In the genomic region with DNA sequence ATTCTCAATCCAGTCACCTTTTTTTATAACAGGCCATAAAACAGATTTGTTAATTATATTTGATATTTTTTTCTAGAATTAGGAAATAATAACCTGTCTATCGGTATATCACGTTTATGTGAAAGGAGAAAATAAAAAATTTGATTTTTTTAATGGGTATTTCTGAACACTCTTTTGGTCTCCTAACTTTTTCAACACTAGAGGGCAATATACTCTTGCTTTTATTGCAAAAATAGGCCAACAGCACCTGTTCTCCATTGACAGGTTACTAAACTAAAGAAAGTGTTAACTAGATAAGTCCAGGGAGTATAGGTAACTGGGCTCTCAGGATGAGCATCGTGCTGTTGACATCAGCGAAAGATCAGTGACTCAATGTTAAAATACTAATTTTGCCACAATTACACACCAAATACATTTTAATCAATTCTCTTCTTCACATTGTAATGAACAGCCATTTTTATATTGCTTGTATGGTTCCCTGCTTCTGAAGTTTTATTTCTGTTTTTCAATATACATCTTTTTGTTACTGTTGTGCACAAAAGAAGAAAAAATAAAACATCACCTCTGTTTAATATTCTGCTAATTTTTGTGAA, we compare ENCODE assay signal across 8 cellular contexts. TPM values are rescaled to one million over a fixed set of nuclear protein-coding genes. Genes with fewer than 3 reads are reported as not detected.
DNase-seq lines count a peak whose midpoint lies in the region; ATAC-seq, FAIRE-seq and TF ChIP-seq lines count a peak whose summit lies in the region.

No MANE protein-coding gene starts in this region.

- H3K4me1 Mint-ChIP-seq in activated T-helper 17 cell treated with anti-CD3 and anti-CD28 coated beads, Interleukin-2, amount 50 U/mL, for 72 hours: no peaks in the 10 kb centered on the region
- H3K4me1 Mint-ChIP-seq in T-cell: no peaks in the 10 kb centered on the region

- H3K4me1 ChIP-seq in endothelial cell of umbilical vein (ENCODE audit: control insufficient read depth, extremely low read depth, insufficient read depth, low read length): no peaks in the 10 kb centered on the region
- H3K4me1 ChIP-seq in smooth muscle cell (ENCODE audit: low read depth): no peaks in the 10 kb centered on the region

- H3K27me3 ChIP-seq in endothelial cell of umbilical vein (ENCODE audit: control insufficient read depth in 2 of 2, insufficient read depth in 2 of 2, low read length in 2 of 2): no peaks in the 10 kb centered on the region
- H3K27me3 ChIP-seq in smooth muscle cell (ENCODE audit: low read depth): no peaks in the 10 kb centered on the region

- peak; percentile 66 for FAIRE-seq in GM18507 (lab: Jason Lieb, UNC)
- no peak for FAIRE-seq in endothelial cell of umbilical vein (lab: Jason Lieb, UNC)

- H3F3A ChIP-seq in smooth muscle cell (ENCODE audit: low read depth): no peaks in the 10 kb centered on the region

- POLR2A ChIA-PET in endothelial cell of umbilical vein (lab: Charles Lee): no interaction called here
- POLR2A ChIA-PET in T-cell (lab: Charles Lee): no interaction called here

- H3K27me3 Mint-ChIP-seq in activated T-helper 17 cell treated with anti-CD3 and anti-CD28 coated beads, Interleukin-2, amount 50 U/mL, for 72 hours: no peaks in the 10 kb centered on the region
- no peaks in the 10 kb centered on the region for H3K27me3 Mint-ChIP-seq in T-cell

- no peaks in the 10 kb centered on the region for H3K9me1 ChIP-seq in endothelial cell of umbilical vein (replicated peaks; ENCODE audit: control insufficient read depth, extremely low read depth, insufficient read depth, low read length)

- H3K36me3 Mint-ChIP-seq in activated T-helper 17 cell treated with anti-CD3 and anti-CD28 coated beads, Interleukin-2, amount 50 U/mL, for 72 hours (ENCODE audit: low read depth): no peaks in the 10 kb centered on the region
- H3K36me3 Mint-ChIP-seq in T-cell: no peaks in the 10 kb centered on the region

- no peaks in the 10 kb centered on the region for H4K20me1 ChIP-seq in endothelial cell of umbilical vein (replicated peaks; ENCODE audit: control insufficient read depth, extremely low read depth, insufficient read depth, low read length)
- H4K20me1 ChIP-seq in smooth muscle cell (ENCODE audit: low read depth): no peaks in the 10 kb centered on the region

- no peaks in the 10 kb centered on the region for H3K9me3 ChIP-seq in endothelial cell of umbilical vein (replicated peaks; ENCODE audit: control insufficient read depth, insufficient read depth, low read length)
- H3K9me3 ChIP-seq in smooth muscle cell (replicated peaks; ENCODE audit: low read depth): no peaks in the 10 kb centered on the region

- H3K79me2 ChIP-seq in endothelial cell of umbilical vein (ENCODE audit: control insufficient read depth, insufficient read depth, low read length) (no peaks in the 10 kb centered on the region), smooth muscle cell (ENCODE audit: low read depth) (no peaks in the 10 kb centered on the region)

- intact Hi-C loops in endothelial cell of umbilical vein (cut with micrococcal nuclease): no loop called here

- DNase-seq in AG20443 (ENCODE audit: low spot score): peak; percentile 19
- DNase-seq in GM18507 (ENCODE audit: extremely low spot score, insufficient read length, low read depth): no peak
- DNase-seq in NCI-H526 treated with DMSO at 0.1 percent for 48 hours (lab: John Stamatoyannopoulos, UW): peak; percentile 26
- DNase-seq in endothelial cell of umbilical vein (ENCODE audit: low read depth, low spot score): peak; percentile 1
- DNase-seq in smooth muscle cell (lab: John Stamatoyannopoulos, UW; ENCODE audit: unreplicated experiment): no peak
- DNase-seq in T-cell: no peak

- no peaks in the 10 kb centered on the region for H3K9me3 Mint-ChIP-seq in activated T-helper 17 cell treated with anti-CD3 and anti-CD28 coated beads, Interleukin-2, amount 50 U/mL, for 72 hours
- peaks cover 0 to under 1% (median 0%) of the 10 kb centered on the region in 3 donors for H3K9me3 Mint-ChIP-seq in T-cell

- H3K4me3 ChIP-seq in endothelial cell of umbilical vein (replicated peaks in 1 of 3; ENCODE audit: insufficient read depth in 1 of 3, low read depth in 1 of 3, low read length in 3 of 3): no peak overlapping the region
- no peak overlapping the region for H3K4me3 ChIP-seq in smooth muscle cell

- H3K36me3 ChIP-seq in endothelial cell of umbilical vein (ENCODE audit: control insufficient read depth in 2 of 2, extremely low read depth in 1 of 2, insufficient read depth in 2 of 2, low read length in 2 of 2) (no peaks in the 10 kb centered on the region), smooth muscle cell (ENCODE audit: low read depth) (no peaks in the 10 kb centered on the region)

- dilution Hi-C loops in endothelial cell of umbilical vein (cut with MboI; ENCODE audit: extremely low pct_ligation_motif_present, low sequenced_read_pairs): no loop called here

- BruUV-seq in endothelial cell of umbilical vein (replicated peaks; lab: Mats Ljungman, UMichigan): no TSS peak

- TF ChIP-seq CTCF in endothelial cell of umbilical vein (IDR thresholded peaks at IDR 0.05; ENCODE audit: extremely low read depth in 1 of 2, insufficient read depth in 1 of 2, low read depth in 1 of 2, low read length in 2 of 2) (peak; percentile 27 to 34), smooth muscle cell (IDR thresholded peaks at IDR 0.05; ENCODE audit: borderline replicate concordance, insufficient read depth, poor library complexity, severe bottlenecking) (peak; percentile 79)

- CTCF ChIA-PET in endothelial cell of umbilical vein (lab: Charles Lee): no interaction called here
- CTCF ChIA-PET in T-cell (lab: Charles Lee): no interaction called here

- 10% methylated on average over 4 of the region's 4 CpGs for WGBS in smooth muscle cell (ENCODE audit: low lambda C conversion rate)

- H3K27ac ChIP-seq in endothelial cell of umbilical vein (ENCODE audit: insufficient read depth, low read depth, low read length): no peak overlapping the region
- no peak overlapping the region for H3K27ac ChIP-seq in smooth muscle cell (ENCODE audit: low read depth)

- H3K4me3 Mint-ChIP-seq in activated T-helper 17 cell treated with anti-CD3 and anti-CD28 coated beads, Interleukin-2, amount 50 U/mL, for 72 hours: no peak overlapping the region
- no peak overlapping the region for H3K4me3 Mint-ChIP-seq in T-cell

- no peak overlapping the region for H3K27ac Mint-ChIP-seq in activated T-helper 17 cell treated with anti-CD3 and anti-CD28 coated beads, Interleukin-2, amount 50 U/mL, for 72 hours
- H3K27ac Mint-ChIP-seq in T-cell: no peak overlapping the region

- ATAC-seq in HG03159 (IDR thresholded peaks at IDR 0.05; ENCODE audit: unreplicated experiment) (peak; percentile 87), T-cell (replicated peaks in 1 of 4) (no peak)
- no peak for ATAC-seq in activated T-helper 17 cell treated with anti-CD3 and anti-CD28 coated beads, Interleukin-2, amount 50 U/mL, for 72 hours (replicated peaks)

- H3K4me2 ChIP-seq in endothelial cell of umbilical vein (ENCODE audit: insufficient read depth, low read length) (no peak overlapping the region), smooth muscle cell (no peak overlapping the region)

- H2AFZ ChIP-seq in endothelial cell of umbilical vein (ENCODE audit: low read depth, low read length): no peak overlapping the region
- no peak overlapping the region for H2AFZ ChIP-seq in smooth muscle cell (ENCODE audit: low read depth)

- no peak overlapping the region for H3K9ac ChIP-seq in endothelial cell of umbilical vein (replicated peaks; ENCODE audit: extremely low read depth, insufficient read depth, low read length)
- H3K9ac ChIP-seq in smooth muscle cell (ENCODE audit: low read depth): no peak overlapping the region

- no peak for TF ChIP-seq POLR2A in endothelial cell of umbilical vein (IDR thresholded peaks at IDR 0.05; ENCODE audit: low read depth, low read length)

TF ChIP-seq in endothelial cell of umbilical vein, 7 proteins besides CTCF, POLR2A, EP300 and RAD21:
- TF ChIP-seq GATA2 (IDR thresholded peaks at IDR 0.05; ENCODE audit: insufficient read depth, insufficient read length, low read depth, low read length): no peak
- TF ChIP-seq, protein P1, sequence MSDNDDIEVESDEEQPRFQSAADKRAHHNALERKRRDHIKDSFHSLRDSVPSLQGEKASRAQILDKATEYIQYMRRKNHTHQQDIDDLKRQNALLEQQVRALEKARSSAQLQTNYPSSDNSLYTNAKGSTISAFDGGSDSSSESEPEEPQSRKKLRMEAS (IDR thresholded peaks at IDR 0.05; ENCODE audit: insufficient read depth, insufficient read length): no peak
- TF ChIP-seq POLR2AphosphoS5 (IDR thresholded peaks at IDR 0.05; ENCODE audit: insufficient read depth, low read depth, low read length): no peak
- no peak for TF ChIP-seq MYC (IDR thresholded peaks at IDR 0.05; ENCODE audit: low read depth, low read length)
- TF ChIP-seq EZH2 (IDR thresholded peaks at IDR 0.05; ENCODE audit: borderline replicate concordance, low read depth, low read length, severe bottlenecking): no peak
- no peak for TF ChIP-seq JUN (IDR thresholded peaks at IDR 0.05; ENCODE audit: borderline replicate concordance, insufficient read depth, insufficient read length, low read depth)
- TF ChIP-seq FOS (IDR thresholded peaks at IDR 0.05; ENCODE audit: borderline replicate concordance, insufficient read depth, low read length): no peak

RNA-seq across cellular contexts. Expression of a gene that starts 22.8 kb away (rescaled TPM):
- total RNA-seq in endothelial cell of umbilical vein (not detected in 2 replicates), smooth muscle cell (not detected in 2 replicates), T-cell (not detected)
- polyA plus RNA-seq in endothelial cell of umbilical vein (not detected in 2 replicates), smooth muscle cell (not detected in 2 replicates)
- not detected in 2 replicates for polyA plus RNA-seq in endothelial cell of umbilical vein (2011; cell fraction: cytosol; rRNA removed)
- not detected in 2 replicates for polyA plus RNA-seq in endothelial cell of umbilical vein (2011; cell fraction: nucleus; rRNA removed)
- not detected in 2 replicates for polyA plus RNA-seq in endothelial cell of umbilical vein (2012)
- not detected in 2 replicates for polyA minus RNA-seq in endothelial cell of umbilical vein
- polyA minus RNA-seq in endothelial cell of umbilical vein (2011; cell fraction: cytosol; rRNA and poly(A)+ RNA removed): 3.8 TPM
- not detected in 2 replicates for polyA minus RNA-seq in endothelial cell of umbilical vein (2011; cell fraction: nucleus; rRNA and poly(A)+ RNA removed)
- total RNA-seq in activated T-helper 17 cell treated with anti-CD3 and anti-CD28 coated beads, Interleukin-2, amount 50 U/mL, for 72 hours: not detected

Comparison
In these comparisons a context has a peak if more than half of its experiments do, and no peak if none do; other contexts are left out.
1. DNase-seq: peak in AG20443 (single experiment), NCI-H526 treated with DMSO at 0.1 percent for 48 hours (single experiment) and endothelial cell of umbilical vein (single experiment); none in GM18507 (single experiment), smooth muscle cell (single experiment) and T-cell (0 of 34).